5 cellular contexts compared by ENCODE assay signal in the genomic region with DNA sequence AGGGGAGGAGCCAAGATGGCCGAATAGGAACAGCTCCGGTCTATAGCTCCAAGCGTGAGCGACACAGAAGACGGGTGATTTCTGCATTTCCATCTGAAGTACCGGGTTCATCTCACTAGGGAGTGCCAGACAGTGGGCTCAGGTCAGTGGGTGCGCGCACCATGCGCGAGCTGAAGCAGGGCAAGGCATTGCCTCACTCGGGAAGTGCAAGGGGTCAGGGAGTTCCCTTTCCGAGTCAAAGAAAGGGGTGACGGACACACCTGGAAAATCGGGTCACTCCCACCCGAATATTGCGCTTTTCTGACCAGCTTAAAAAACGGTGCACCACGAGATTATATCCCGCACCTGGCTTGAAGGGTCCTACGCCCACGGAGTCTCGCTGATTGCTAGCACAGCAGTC. TPM values are rescaled to one million over a fixed set of nuclear protein-coding genes. Genes with fewer than 3 reads are reported as not detected.
"Had no signal": no experiment of that assay in that cellular context is flagged by ENCODE, and none has a peak within 500 bp of the region (broad histone marks: within the 10 kb centered on the region; RNA-seq: fewer than 3 reads in every experiment).

No MANE protein-coding gene starts in this region.

RNA-seq across cellular contexts. Expression of a gene that starts 11.0 kb away (rescaled TPM):
- total RNA-seq: HT-29, IMR-90, NCI-H460, SJCRH30, T-helper 17 cell had no signal
- polyA plus RNA-seq: IMR-90 had no signal

RNA-seq across cellular contexts. Expression of a gene that starts 24.6 kb away (rescaled TPM):
- total RNA-seq: HT-29, IMR-90, NCI-H460, SJCRH30, T-helper 17 cell had no signal
- polyA plus RNA-seq: IMR-90 had no signal
